3 cellular contexts compared by ENCODE assay signal in the genomic region with DNA sequence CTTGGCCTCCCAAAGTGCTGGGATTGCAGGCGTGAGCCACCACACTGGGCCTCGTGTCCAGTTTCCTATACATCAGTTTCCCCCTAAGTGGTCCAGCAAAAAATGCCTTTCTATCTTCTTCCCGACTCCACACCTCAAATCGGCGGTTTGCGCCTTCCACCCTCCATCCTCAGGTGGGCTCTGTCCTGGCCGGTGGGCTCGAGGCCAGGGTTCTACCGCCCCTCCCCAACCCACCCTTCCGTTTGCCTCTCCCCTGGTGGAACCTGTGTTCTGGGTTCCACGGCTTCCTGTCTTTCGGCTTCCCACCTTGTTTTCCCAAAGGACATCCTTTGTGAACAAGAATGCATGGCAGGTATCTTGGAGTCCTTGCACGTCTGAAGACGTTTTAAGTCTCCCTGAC.
"Had no signal": no experiment of that assay in that cellular context is flagged by ENCODE, and none has a peak within 500 bp of the region (broad histone marks: within the 10 kb centered on the region; RNA-seq: fewer than 3 reads in every experiment).

No MANE protein-coding gene starts in this region.

- ATAC-seq: GM12878 had no signal

- DNase-seq: GDM1, GF-D8 had no signal

- H3K4me3 ChIP-seq: GM12878 had no signal
